8 cellular contexts compared by ENCODE assay signal in the genomic region with DNA sequence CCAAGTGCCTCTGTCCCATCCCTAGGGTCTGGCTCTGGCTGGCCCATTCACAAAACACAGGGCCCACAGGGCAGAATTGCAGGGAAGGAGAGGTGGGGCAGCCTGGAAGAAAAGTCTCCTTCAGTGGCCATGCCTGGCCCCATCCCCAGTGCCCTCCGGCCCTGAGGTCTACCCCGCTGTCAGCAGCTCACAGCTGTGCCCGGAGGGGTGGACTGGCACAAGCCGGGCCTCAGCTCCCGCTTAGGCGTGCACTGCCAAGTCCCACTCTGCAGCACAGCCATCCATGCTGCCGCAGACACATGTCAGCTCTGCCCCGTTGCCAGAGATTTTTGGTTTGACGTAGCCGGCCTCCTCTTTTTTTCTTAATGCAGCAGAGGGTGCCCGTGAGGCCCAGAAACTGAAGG. TPM values are rescaled to one million over a fixed set of nuclear protein-coding genes. Genes with fewer than 3 reads are reported as not detected.
DNase-seq lines count a peak whose midpoint lies in the region; ATAC-seq, FAIRE-seq and TF ChIP-seq lines count a peak whose summit lies in the region.

No MANE protein-coding gene starts in this region.

- H3K27ac ChIP-seq in GM23248, result no peak overlapping the region

- DNase-seq in GM23248 (peak; percentile 33), RPMI7951 (ENCODE audit: low read depth) (peak; percentile 47), head of caudate nucleus (peak; percentile 74 to 98 (median 93)), putamen (ENCODE audit: low spot score) (peak; percentile 95), OCI-M2 (lab: John Stamatoyannopoulos, UW; ENCODE audit: unreplicated experiment) (no peak), GM12891 (ENCODE audit: insufficient read length, low spot score) (no peak), SKM-1 (lab: John Stamatoyannopoulos, UW; ENCODE audit: unreplicated experiment) (no peak)

- H4K20me1 ChIP-seq in GM23248 (ENCODE audit: insufficient read depth), result no peaks in the 10 kb centered on the region

- H3K4me2 ChIP-seq in GM23248 (ENCODE audit: unreplicated experiment), result no peak overlapping the region

- H2AFZ ChIP-seq in GM23248, result no peak overlapping the region

- peaks cover 37% of the 10 kb centered on the region for H3K27me3 ChIP-seq in GM23248 (replicated peaks; ENCODE audit: insufficient read depth)

- no peaks in the 10 kb centered on the region for H3F3A ChIP-seq in GM23248 (ENCODE audit: insufficient read depth)

- H3K36me3 ChIP-seq in GM23248 (ENCODE audit: low read depth), result no peaks in the 10 kb centered on the region

- no peak for FAIRE-seq in GM12891 (lab: Jason Lieb, UNC)

- no peaks in the 10 kb centered on the region for H3K4me1 ChIP-seq in GM23248 (ENCODE audit: insufficient read depth)

- intact Hi-C loops in head of caudate nucleus (cut with DNase I), result no loop called here

- no peak for ATAC-seq in HG02852 (IDR thresholded peaks at IDR 0.05; ENCODE audit: unreplicated experiment)

- WGBS in GM23248 (ENCODE audit: low coverage in 1 of 2, low lambda C conversion rate in 2 of 2, missing lambda C conversion rate in 2 of 2), 2 experiments, result 3% methylated on average over 10 to 11 of the region's 11 CpGs

- TF ChIP-seq POLR2A in GM12891 (IDR thresholded peaks at IDR 0.05; ENCODE audit: low read depth, low read length), result no peak

- no peak overlapping the region for H3K4me3 ChIP-seq in GM23248

- H3K9me2 ChIP-seq in GM23248 (ENCODE audit: insufficient read depth), result no peaks in the 10 kb centered on the region

- H3K9ac ChIP-seq in GM23248, result no peak overlapping the region

- no peaks in the 10 kb centered on the region for H3K9me3 ChIP-seq in GM23248 (ENCODE audit: low read depth)

- no peaks in the 10 kb centered on the region for H3K79me2 ChIP-seq in GM23248 (ENCODE audit: insufficient read depth)

- in situ Hi-C loops in GM23248 (cut with MboI), result no loop called here

TF ChIP-seq in GM12891, 5 proteins besides CTCF, POLR2A, EP300 and RAD21:
- TF ChIP-seq PAX5 (IDR thresholded peaks at IDR 0.05; ENCODE audit: insufficient read depth, low read length, severe bottlenecking) (no peak), POU2F2 (IDR thresholded peaks at IDR 0.05; ENCODE audit: low read depth, low read length) (no peak), SPI1 (IDR thresholded peaks at IDR 0.05; ENCODE audit: low read depth, low read length) (no peak), TAF1 (IDR thresholded peaks at IDR 0.05; ENCODE audit: low read depth, low read length) (no peak), POLR2AphosphoS5 (IDR thresholded peaks at IDR 0.05; ENCODE audit: low read depth, low read length) (no peak)

RNA-seq across cellular contexts. Expression of a gene that starts 3.9 kb away (rescaled TPM):
- total RNA-seq in GM23248 (2014; rRNA removed; shearing (Covaris generic)), result not detected in 2 replicates
- not detected in 2 replicates for polyA plus RNA-seq in GM23248 (2016; fragmentation: Nextera tagmentation; extraction: Ambion mirVana)
- total RNA-seq in RPMI7951 (2014; rRNA removed; shearing (Covaris generic)), result not detected in 2 replicates
- not detected for polyA plus RNA-seq in GM12891 (2012; ENCODE audit: low read depth, missing spikeins)

RNA-seq across cellular contexts. Expression of a gene that starts 27.7 kb away (rescaled TPM):
- total RNA-seq in GM23248 (2014; rRNA removed; shearing (Covaris generic)), result not detected in 2 replicates
- not detected in 2 replicates for polyA plus RNA-seq in GM23248 (2016; fragmentation: Nextera tagmentation; extraction: Ambion mirVana)
- total RNA-seq in RPMI7951 (2014; rRNA removed; shearing (Covaris generic)), result 0.10 TPM in 1 of 2 replicates, not detected in the other
- polyA plus RNA-seq in GM12891 (2012; ENCODE audit: low read depth, missing spikeins), result 0.04 TPM

RNA-seq across cellular contexts. Expression of a gene that starts 44.5 kb away (rescaled TPM):
- total RNA-seq in GM23248 (2014; rRNA removed; shearing (Covaris generic)), result not detected in 2 replicates
- not detected in 2 replicates for polyA plus RNA-seq in GM23248 (2016; fragmentation: Nextera tagmentation; extraction: Ambion mirVana)
- not detected in 2 replicates for total RNA-seq in RPMI7951 (2014; rRNA removed; shearing (Covaris generic))
- polyA plus RNA-seq in GM12891 (2012; ENCODE audit: low read depth, missing spikeins), result 3.8 TPM

Comparison
In these comparisons a context has a peak if more than half of its experiments do, and no peak if none do; other contexts are left out.
1. DNase-seq: peak in GM23248 (single experiment), RPMI7951 (single experiment), head of caudate nucleus (42 of 42) and putamen (single experiment); none in OCI-M2 (single experiment), GM12891 (single experiment) and SKM-1 (single experiment).